Comparison of ENCODE assay signal across 15 cellular contexts in the genomic region with DNA sequence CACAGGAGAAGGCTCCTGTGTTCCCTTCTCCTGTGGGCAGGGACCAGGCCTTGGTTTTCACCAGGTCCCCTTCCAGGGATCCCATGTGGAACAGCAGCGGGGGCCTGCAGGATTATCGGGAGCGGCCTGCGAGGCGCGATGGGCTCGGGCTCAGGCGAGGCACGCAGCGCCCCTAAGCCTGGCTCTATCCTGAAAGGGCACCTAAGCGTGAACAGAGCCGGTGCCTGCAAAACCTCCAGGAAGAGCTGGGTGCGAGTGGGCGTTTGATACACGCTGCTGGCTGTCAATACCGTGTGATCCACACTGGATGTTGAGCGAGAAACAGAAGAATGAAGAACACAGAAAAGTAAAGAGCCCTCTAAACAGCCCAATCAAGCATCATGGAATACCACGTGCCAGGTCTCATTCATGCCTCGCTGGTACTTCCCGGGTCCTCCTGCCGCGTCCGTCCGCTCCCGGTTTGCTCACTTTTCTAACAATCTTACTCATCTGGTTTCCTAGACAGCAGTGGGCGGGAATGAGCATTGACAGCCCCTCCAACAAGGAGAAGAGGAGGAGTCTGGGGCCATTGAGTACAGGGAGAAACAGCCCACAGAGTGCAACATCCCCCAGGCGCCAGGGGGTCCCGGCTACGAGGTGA. TPM values are rescaled to one million over a fixed set of nuclear protein-coding genes. Genes with fewer than 3 reads are reported as not detected.
DNase-seq lines count a peak whose midpoint lies in the region; ATAC-seq and TF ChIP-seq lines count a peak whose summit lies in the region.
"Had no signal": no experiment of that assay in that cellular context is flagged by ENCODE, and none has a peak within 500 bp of the region (broad histone marks: within the 10 kb centered on the region; RNA-seq: fewer than 3 reads in every experiment).

No MANE protein-coding gene starts in this region.

- no peak overlapping the region for H3K27ac ChIP-seq in CD4-positive, alpha-beta T cell (ENCODE audit: low read depth, low read length)

- CTCF ChIA-PET in activated CD8-positive, alpha-beta memory T cell treated with anti-CD3 and anti-CD28 coated beads, Interleukin-2, amount 10 ng/mL, durations not matched to agents 7 days and 5 days (lab: Charles Lee), result no interaction called here
- CTCF ChIA-PET in CD4-positive, alpha-beta T cell (lab: Charles Lee), result no interaction called here

- H3K27me3 ChIP-seq in CD4-positive, alpha-beta T cell (ENCODE audit: control insufficient read depth, insufficient read depth, low read length), result no peaks in the 10 kb centered on the region

- intact Hi-C loops in Right ventricle myocardium superior (cut with DNase I), result no loop called here
- intact Hi-C loops in left cardiac atrium (cut with DNase I), result no loop called here
- intact Hi-C loops in CD4-positive, alpha-beta T cell (cut with DNase I, micrococcal nuclease), result no loop called here

- peaks cover 81% of the 10 kb centered on the region for H3K4me1 Mint-ChIP-seq in nephron progenitor cell
- no peaks in the 10 kb centered on the region for H3K4me1 Mint-ChIP-seq in activated CD8-positive, alpha-beta memory T cell treated with anti-CD3 and anti-CD28 coated beads, Interleukin-2, amount 10 ng/mL, durations not matched to agents 7 days and 5 days
- H3K4me1 Mint-ChIP-seq in CD4-positive, alpha-beta T cell (ENCODE audit: low read depth), result peaks cover 3% of the 10 kb centered on the region
- peaks cover 0 to 7% of the 10 kb centered on the region in 2 donors for H3K4me1 Mint-ChIP-seq in stimulated activated naive B cell treated with anti-CD40 and anti-IgM and Interleukin-4, amounts not matched to agents 10 μg/mL and 1 μg/mL and 100 μg/mL, for 72 hours

- peak overlapping the region; percentile 37 for H3K4me3 Mint-ChIP-seq in nephron progenitor cell
- no peak overlapping the region for H3K4me3 Mint-ChIP-seq in activated CD8-positive, alpha-beta memory T cell treated with anti-CD3 and anti-CD28 coated beads, Interleukin-2, amount 10 ng/mL, durations not matched to agents 7 days and 5 days
- H3K4me3 Mint-ChIP-seq in CD4-positive, alpha-beta T cell, result no peak overlapping the region
- no peak overlapping the region for H3K4me3 Mint-ChIP-seq in stimulated activated naive B cell treated with anti-CD40 and anti-IgM and Interleukin-4, amounts not matched to agents 10 μg/mL and 1 μg/mL and 100 μg/mL, for 72 hours
- H3K4me3 Mint-ChIP-seq: activated naive CD4-positive, alpha-beta T cell treated with anti-CD3 and anti-CD28 coated beads for 36 hours had no signal

- POLR2A ChIA-PET in CD4-positive, alpha-beta T cell (lab: Charles Lee), result no interaction called here

- DNase-seq in Right ventricle myocardium superior (peak; percentile 30), left cardiac atrium (no peak), fibroblast of peridontal ligament (ENCODE audit: extremely low read depth) (peak; percentile 17), nephron progenitor cell (no peak), AG08395 (ENCODE audit: low spot score) (no peak)
- DNase-seq in activated CD8-positive, alpha-beta memory T cell treated with anti-CD3 and anti-CD28 coated beads, Interleukin-2, amount 10 ng/mL, durations not matched to agents 7 days and 5 days, result no peak
- DNase-seq in CD4-positive, alpha-beta T cell, result no peak
- no peak for DNase-seq in stimulated activated naive B cell treated with anti-CD40 and anti-IgM and Interleukin-4, amounts not matched to agents 10 μg/mL and 1 μg/mL and 100 μg/mL, for 72 hours
- DNase-seq: activated naive CD4-positive, alpha-beta T cell treated with anti-CD3 and anti-CD28 coated beads for 36 hours; Caco-2; cortex of kidney; Kasumi-1; NCI-H2081 treated with DMSO at 0.1 percent for 48 hours; NCI-H82; SHP77 had no signal

- H3K9me3 Mint-ChIP-seq in nephron progenitor cell, result no peaks in the 10 kb centered on the region
- H3K9me3 Mint-ChIP-seq in activated CD8-positive, alpha-beta memory T cell treated with anti-CD3 and anti-CD28 coated beads, Interleukin-2, amount 10 ng/mL, durations not matched to agents 7 days and 5 days (ENCODE audit: low read depth), result no peaks in the 10 kb centered on the region
- no peaks in the 10 kb centered on the region for H3K9me3 Mint-ChIP-seq in CD4-positive, alpha-beta T cell
- H3K9me3 Mint-ChIP-seq in stimulated activated naive B cell treated with anti-CD40 and anti-IgM and Interleukin-4, amounts not matched to agents 10 μg/mL and 1 μg/mL and 100 μg/mL, for 72 hours, result no peaks in the 10 kb centered on the region
- H3K9me3 Mint-ChIP-seq: activated naive CD4-positive, alpha-beta T cell treated with anti-CD3 and anti-CD28 coated beads for 36 hours had no signal

- H3K36me3 Mint-ChIP-seq in nephron progenitor cell (ENCODE audit: low read depth), result peaks cover 4% of the 10 kb centered on the region
- no peaks in the 10 kb centered on the region for H3K36me3 Mint-ChIP-seq in activated CD8-positive, alpha-beta memory T cell treated with anti-CD3 and anti-CD28 coated beads, Interleukin-2, amount 10 ng/mL, durations not matched to agents 7 days and 5 days
- no peaks in the 10 kb centered on the region for H3K36me3 Mint-ChIP-seq in CD4-positive, alpha-beta T cell (ENCODE audit: low read depth)
- H3K36me3 Mint-ChIP-seq in stimulated activated naive B cell treated with anti-CD40 and anti-IgM and Interleukin-4, amounts not matched to agents 10 μg/mL and 1 μg/mL and 100 μg/mL, for 72 hours, result no peaks in the 10 kb centered on the region

- ATAC-seq in Right ventricle myocardium superior (ENCODE audit: poor library complexity) (no peak), left cardiac atrium (no peak)
- no peak for ATAC-seq in activated CD8-positive, alpha-beta memory T cell treated with anti-CD3 and anti-CD28 coated beads, Interleukin-2, amount 10 ng/mL, durations not matched to agents 7 days and 5 days
- no peak for ATAC-seq in CD4-positive, alpha-beta T cell (ENCODE audit: poor library complexity)
- no peak for ATAC-seq in stimulated activated naive B cell treated with anti-CD40 and anti-IgM and Interleukin-4, amounts not matched to agents 10 μg/mL and 1 μg/mL and 100 μg/mL, for 72 hours (replicated peaks)

- no peaks in the 10 kb centered on the region for H3K9me3 ChIP-seq in CD4-positive, alpha-beta T cell (ENCODE audit: control insufficient read depth, low read length)
- H3K9me3 ChIP-seq: Caco-2 had no signal

- no peak for TF ChIP-seq CTCF in nephron progenitor cell (IDR thresholded peaks at IDR 0.05)
- TF ChIP-seq CTCF in CD4-positive, alpha-beta T cell (IDR thresholded peaks at IDR 0.05), result no peak

- H3K27ac Mint-ChIP-seq in nephron progenitor cell, result no peak overlapping the region
- no peak overlapping the region for H3K27ac Mint-ChIP-seq in activated CD8-positive, alpha-beta memory T cell treated with anti-CD3 and anti-CD28 coated beads, Interleukin-2, amount 10 ng/mL, durations not matched to agents 7 days and 5 days
- H3K27ac Mint-ChIP-seq in CD4-positive, alpha-beta T cell, result no peak overlapping the region
- no peak overlapping the region for H3K27ac Mint-ChIP-seq in stimulated activated naive B cell treated with anti-CD40 and anti-IgM and Interleukin-4, amounts not matched to agents 10 μg/mL and 1 μg/mL and 100 μg/mL, for 72 hours
- H3K27ac Mint-ChIP-seq: activated naive CD4-positive, alpha-beta T cell treated with anti-CD3 and anti-CD28 coated beads for 36 hours had no signal

- H3K27me3 Mint-ChIP-seq in nephron progenitor cell (ENCODE audit: low read depth, poor library complexity), result peaks cover 5% of the 10 kb centered on the region
- H3K27me3 Mint-ChIP-seq in activated CD8-positive, alpha-beta memory T cell treated with anti-CD3 and anti-CD28 coated beads, Interleukin-2, amount 10 ng/mL, durations not matched to agents 7 days and 5 days, result no peaks in the 10 kb centered on the region
- no peaks in the 10 kb centered on the region for H3K27me3 Mint-ChIP-seq in CD4-positive, alpha-beta T cell
- H3K27me3 Mint-ChIP-seq in stimulated activated naive B cell treated with anti-CD40 and anti-IgM and Interleukin-4, amounts not matched to agents 10 μg/mL and 1 μg/mL and 100 μg/mL, for 72 hours, result peaks cover 0 to 3% of the 10 kb centered on the region in 2 donors

RNA-seq across cellular contexts. Expression of gene OSBPL5, which starts 12.5 kb away (rescaled TPM):
- total RNA-seq in Right ventricle myocardium superior (15.3 TPM), left cardiac atrium (10 to 100 TPM; 17.3 to 21.0 TPM)
- total RNA-seq in activated CD8-positive, alpha-beta memory T cell treated with anti-CD3 and anti-CD28 coated beads, Interleukin-2, amount 10 ng/mL, durations not matched to agents 7 days and 5 days, result 1 to 10 TPM; 2.5 to 2.6 TPM
- 1 to 10 TPM; 6.7 to 9.1 TPM for total RNA-seq in CD4-positive, alpha-beta T cell

Comparison
In these comparisons a context has a peak if more than half of its experiments do, and no peak if none do; other contexts are left out.
1. DNase-seq: peak in Right ventricle myocardium superior (single experiment) and fibroblast of peridontal ligament (single experiment); none in left cardiac atrium (single experiment), nephron progenitor cell (single experiment), activated CD8-positive, alpha-beta memory T cell treated with anti-CD3 and anti-CD28 coated beads, Interleukin-2, amount 10 ng/mL, durations not matched to agents 7 days and 5 days (single experiment), AG08395 (single experiment), CD4-positive, alpha-beta T cell (0 of 10) and stimulated activated naive B cell treated with anti-CD40 and anti-IgM and Interleukin-4, amounts not matched to agents 10 μg/mL and 1 μg/mL and 100 μg/mL, for 72 hours (single experiment).